Comparison of ENCODE assay signal across 1 cellular context in the genomic region with DNA sequence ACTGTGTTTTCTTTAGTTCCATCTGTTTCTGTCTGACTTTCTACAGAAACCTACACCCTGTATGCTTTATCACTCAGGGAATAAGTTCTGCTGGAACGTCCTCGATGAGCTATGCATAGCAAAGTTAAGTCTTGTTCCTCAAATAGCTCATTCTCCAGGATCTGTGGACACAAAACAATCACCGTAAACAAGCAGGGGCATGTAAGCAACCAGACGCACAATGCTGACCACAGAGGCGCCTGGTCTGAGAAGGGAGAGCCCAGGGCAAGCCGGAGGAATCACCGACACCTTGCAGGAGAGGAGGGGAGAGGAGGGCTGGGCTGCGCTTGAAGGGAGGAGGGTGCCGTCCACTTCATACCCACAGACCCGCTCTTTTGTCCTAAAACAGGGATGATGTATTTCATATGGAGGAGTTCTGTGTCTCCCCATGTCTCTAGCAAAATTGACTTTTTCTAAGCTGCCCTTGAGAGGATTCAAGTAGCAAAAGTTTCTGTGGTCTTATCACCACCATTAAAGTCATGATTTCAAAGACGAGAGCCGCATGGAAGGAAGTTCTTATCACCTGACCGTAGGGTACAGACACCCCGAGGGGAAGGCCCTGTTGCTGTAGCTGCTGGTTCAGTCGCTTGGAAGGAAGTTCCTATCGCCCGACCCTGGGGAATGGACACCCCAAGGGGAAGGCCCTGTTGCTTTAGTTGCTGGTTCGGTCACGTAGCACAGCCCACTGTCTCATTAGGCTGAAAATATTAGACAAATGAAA.
TF ChIP-seq lines count a peak whose summit lies in the region.

No MANE protein-coding gene starts in this region.

TF ChIP-seq in K562, 482 proteins besides CTCF, POLR2A, EP300 and RAD21 (continues in another document):
- TF ChIP-seq, protein P1, sequence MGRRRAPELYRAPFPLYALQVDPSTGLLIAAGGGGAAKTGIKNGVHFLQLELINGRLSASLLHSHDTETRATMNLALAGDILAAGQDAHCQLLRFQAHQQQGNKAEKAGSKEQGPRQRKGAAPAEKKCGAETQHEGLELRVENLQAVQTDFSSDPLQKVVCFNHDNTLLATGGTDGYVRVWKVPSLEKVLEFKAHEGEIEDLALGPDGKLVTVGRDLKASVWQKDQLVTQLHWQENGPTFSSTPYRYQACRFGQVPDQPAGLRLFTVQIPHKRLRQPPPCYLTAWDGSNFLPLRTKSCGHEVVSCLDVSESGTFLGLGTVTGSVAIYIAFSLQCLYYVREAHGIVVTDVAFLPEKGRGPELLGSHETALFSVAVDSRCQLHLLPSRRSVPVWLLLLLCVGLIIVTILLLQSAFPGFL (CRISPR knock-in tag; IDR thresholded peaks at IDR 0.05), result no peak
- TF ChIP-seq BRF1 (IDR thresholded peaks at IDR 0.05; ENCODE audit: borderline replicate concordance, extremely low read depth, insufficient read length) (no peak), ZFX (CRISPR knock-in tag; IDR thresholded peaks at IDR 0.05) (peak; percentile 70), ZNF354B (CRISPR knock-in tag; IDR thresholded peaks at IDR 0.05) (no peak), ARID1B (IDR thresholded peaks at IDR 0.05) (0 out of 2 replicates have a peak, but pooled peaks have one; percentile 8), RBM25 (IDR thresholded peaks at IDR 0.05; ENCODE audit: low read depth, low read length, severe bottlenecking) (no peak), NCOA1 (IDR thresholded peaks at IDR 0.05; ENCODE audit: low read depth) (no peak), RUNX1 (IDR thresholded peaks at IDR 0.05; ENCODE audit: low read depth) (no peak), HSF4 (CRISPR knock-in tag; IDR thresholded peaks at IDR 0.05; ENCODE audit: borderline replicate concordance) (no peak), ZNF707 (CRISPR knock-in tag; conservative IDR thresholded peaks at IDR 0.05) (no peak), RBM34 (IDR thresholded peaks at IDR 0.05; ENCODE audit: borderline replicate concordance, insufficient read depth, low read length) (no peak), NFRKB (IDR thresholded peaks at IDR 0.05; ENCODE audit: low read depth) (0 out of 2 replicates have a peak, but pooled peaks have one; percentile 35), CXXC5 (CRISPR knock-in tag; IDR thresholded peaks at IDR 0.05) (peak; percentile 58), ZNF583 (CRISPR knock-in tag; IDR thresholded peaks at IDR 0.05) (peak; percentile 72; the same call in 1 of the 2 replicates), TSC22D4 (tag; IDR thresholded peaks at IDR 0.05) (no peak), RNF2 (IDR thresholded peaks at IDR 0.05) (no peak), TARDBP (IDR thresholded peaks at IDR 0.05) (no peak), ZZZ3 (IDR thresholded peaks at IDR 0.05) (no peak), ZNF165 (CRISPR knock-in tag; IDR thresholded peaks at IDR 0.05; ENCODE audit: borderline replicate concordance) (0 out of 2 replicates have a peak, but pooled peaks have one; percentile 30), TRIM28 (IDR thresholded peaks at IDR 0.05) (0 out of 2 replicates have a peak, but pooled peaks have one; percentile 22), DMBX1 (CRISPR knock-in tag; IDR thresholded peaks at IDR 0.05; ENCODE audit: borderline replicate concordance) (peak; percentile 64; the same call in 1 of the 2 replicates), BCL6 (CRISPR knock-in tag; IDR thresholded peaks at IDR 0.05) (no peak), ARID2 (IDR thresholded peaks at IDR 0.05) (no peak), ZC3H4 (CRISPR knock-in tag; IDR thresholded peaks at IDR 0.05; ENCODE audit: borderline replicate concordance) (no peak)
- TF ChIP-seq, protein P2, sequence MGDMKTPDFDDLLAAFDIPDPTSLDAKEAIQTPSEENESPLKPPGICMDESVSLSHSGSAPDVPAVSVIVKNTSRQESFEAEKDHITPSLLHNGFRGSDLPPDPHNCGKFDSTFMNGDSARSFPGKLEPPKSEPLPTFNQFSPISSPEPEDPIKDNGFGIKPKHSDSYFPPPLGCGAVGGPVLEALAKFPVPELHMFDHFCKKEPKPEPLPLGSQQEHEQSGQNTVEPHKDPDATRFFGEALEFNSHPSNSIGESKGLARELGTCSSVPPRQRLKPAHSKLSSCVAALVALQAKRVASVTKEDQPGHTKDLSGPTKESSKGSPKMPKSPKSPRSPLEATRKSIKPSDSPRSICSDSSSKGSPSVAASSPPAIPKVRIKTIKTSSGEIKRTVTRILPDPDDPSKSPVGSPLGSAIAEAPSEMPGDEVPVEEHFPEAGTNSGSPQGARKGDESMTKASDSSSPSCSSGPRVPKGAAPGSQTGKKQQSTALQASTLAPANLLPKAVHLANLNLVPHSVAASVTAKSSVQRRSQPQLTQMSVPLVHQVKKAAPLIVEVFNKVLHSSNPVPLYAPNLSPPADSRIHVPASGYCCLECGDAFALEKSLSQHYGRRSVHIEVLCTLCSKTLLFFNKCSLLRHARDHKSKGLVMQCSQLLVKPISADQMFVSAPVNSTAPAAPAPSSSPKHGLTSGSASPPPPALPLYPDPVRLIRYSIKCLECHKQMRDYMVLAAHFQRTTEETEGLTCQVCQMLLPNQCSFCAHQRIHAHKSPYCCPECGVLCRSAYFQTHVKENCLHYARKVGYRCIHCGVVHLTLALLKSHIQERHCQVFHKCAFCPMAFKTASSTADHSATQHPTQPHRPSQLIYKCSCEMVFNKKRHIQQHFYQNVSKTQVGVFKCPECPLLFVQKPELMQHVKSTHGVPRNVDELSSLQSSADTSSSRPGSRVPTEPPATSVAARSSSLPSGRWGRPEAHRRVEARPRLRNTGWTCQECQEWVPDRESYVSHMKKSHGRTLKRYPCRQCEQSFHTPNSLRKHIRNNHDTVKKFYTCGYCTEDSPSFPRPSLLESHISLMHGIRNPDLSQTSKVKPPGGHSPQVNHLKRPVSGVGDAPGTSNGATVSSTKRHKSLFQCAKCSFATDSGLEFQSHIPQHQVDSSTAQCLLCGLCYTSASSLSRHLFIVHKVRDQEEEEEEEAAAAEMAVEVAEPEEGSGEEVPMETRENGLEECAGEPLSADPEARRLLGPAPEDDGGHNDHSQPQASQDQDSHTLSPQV (IDR thresholded peaks at IDR 0.05), result peak; percentile 72
- TF ChIP-seq, protein P3, sequence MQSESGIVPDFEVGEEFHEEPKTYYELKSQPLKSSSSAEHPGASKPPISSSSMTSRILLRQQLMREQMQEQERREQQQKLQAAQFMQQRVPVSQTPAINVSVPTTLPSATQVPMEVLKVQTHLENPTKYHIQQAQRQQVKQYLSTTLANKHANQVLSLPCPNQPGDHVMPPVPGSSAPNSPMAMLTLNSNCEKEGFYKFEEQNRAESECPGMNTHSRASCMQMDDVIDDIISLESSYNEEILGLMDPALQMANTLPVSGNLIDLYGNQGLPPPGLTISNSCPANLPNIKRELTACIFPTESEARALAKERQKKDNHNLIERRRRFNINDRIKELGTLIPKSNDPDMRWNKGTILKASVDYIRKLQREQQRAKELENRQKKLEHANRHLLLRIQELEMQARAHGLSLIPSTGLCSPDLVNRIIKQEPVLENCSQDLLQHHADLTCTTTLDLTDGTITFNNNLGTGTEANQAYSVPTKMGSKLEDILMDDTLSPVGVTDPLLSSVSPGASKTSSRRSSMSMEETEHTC (IDR thresholded peaks at IDR 0.05), result no peak
- TF ChIP-seq, protein P4, sequence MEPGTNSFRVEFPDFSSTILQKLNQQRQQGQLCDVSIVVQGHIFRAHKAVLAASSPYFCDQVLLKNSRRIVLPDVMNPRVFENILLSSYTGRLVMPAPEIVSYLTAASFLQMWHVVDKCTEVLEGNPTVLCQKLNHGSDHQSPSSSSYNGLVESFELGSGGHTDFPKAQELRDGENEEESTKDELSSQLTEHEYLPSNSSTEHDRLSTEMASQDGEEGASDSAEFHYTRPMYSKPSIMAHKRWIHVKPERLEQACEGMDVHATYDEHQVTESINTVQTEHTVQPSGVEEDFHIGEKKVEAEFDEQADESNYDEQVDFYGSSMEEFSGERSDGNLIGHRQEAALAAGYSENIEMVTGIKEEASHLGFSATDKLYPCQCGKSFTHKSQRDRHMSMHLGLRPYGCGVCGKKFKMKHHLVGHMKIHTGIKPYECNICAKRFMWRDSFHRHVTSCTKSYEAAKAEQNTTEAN (CRISPR knock-in tag; IDR thresholded peaks at IDR 0.05), result no peak
- TF ChIP-seq, protein P5, sequence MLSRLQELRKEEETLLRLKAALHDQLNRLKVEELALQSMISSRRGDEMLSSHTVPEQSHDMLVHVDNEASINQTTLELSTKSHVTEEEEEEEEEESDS (CRISPR knock-in tag; IDR thresholded peaks at IDR 0.05), result no peak
- TF ChIP-seq, protein P6, sequence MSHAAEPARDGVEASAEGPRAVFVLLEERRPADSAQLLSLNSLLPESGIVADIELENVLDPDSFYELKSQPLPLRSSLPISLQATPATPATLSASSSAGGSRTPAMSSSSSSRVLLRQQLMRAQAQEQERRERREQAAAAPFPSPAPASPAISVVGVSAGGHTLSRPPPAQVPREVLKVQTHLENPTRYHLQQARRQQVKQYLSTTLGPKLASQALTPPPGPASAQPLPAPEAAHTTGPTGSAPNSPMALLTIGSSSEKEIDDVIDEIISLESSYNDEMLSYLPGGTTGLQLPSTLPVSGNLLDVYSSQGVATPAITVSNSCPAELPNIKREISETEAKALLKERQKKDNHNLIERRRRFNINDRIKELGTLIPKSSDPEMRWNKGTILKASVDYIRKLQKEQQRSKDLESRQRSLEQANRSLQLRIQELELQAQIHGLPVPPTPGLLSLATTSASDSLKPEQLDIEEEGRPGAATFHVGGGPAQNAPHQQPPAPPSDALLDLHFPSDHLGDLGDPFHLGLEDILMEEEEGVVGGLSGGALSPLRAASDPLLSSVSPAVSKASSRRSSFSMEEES (CRISPR knock-in tag; IDR thresholded peaks at IDR 0.05), result peak; percentile 6; the same call in 1 of the 2 replicates
- TF ChIP-seq, protein P7, sequence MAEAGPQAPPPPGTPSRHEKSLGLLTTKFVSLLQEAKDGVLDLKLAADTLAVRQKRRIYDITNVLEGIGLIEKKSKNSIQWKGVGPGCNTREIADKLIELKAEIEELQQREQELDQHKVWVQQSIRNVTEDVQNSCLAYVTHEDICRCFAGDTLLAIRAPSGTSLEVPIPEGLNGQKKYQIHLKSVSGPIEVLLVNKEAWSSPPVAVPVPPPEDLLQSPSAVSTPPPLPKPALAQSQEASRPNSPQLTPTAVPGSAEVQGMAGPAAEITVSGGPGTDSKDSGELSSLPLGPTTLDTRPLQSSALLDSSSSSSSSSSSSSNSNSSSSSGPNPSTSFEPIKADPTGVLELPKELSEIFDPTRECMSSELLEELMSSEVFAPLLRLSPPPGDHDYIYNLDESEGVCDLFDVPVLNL (CRISPR knock-in tag; IDR thresholded peaks at IDR 0.05; ENCODE audit: low read depth), result no peak
- TF ChIP-seq, protein P8, sequence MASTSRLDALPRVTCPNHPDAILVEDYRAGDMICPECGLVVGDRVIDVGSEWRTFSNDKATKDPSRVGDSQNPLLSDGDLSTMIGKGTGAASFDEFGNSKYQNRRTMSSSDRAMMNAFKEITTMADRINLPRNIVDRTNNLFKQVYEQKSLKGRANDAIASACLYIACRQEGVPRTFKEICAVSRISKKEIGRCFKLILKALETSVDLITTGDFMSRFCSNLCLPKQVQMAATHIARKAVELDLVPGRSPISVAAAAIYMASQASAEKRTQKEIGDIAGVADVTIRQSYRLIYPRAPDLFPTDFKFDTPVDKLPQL (IDR thresholded peaks at IDR 0.05; ENCODE audit: extremely low read depth, insufficient read length), result no peak
- TF ChIP-seq, protein P9, sequence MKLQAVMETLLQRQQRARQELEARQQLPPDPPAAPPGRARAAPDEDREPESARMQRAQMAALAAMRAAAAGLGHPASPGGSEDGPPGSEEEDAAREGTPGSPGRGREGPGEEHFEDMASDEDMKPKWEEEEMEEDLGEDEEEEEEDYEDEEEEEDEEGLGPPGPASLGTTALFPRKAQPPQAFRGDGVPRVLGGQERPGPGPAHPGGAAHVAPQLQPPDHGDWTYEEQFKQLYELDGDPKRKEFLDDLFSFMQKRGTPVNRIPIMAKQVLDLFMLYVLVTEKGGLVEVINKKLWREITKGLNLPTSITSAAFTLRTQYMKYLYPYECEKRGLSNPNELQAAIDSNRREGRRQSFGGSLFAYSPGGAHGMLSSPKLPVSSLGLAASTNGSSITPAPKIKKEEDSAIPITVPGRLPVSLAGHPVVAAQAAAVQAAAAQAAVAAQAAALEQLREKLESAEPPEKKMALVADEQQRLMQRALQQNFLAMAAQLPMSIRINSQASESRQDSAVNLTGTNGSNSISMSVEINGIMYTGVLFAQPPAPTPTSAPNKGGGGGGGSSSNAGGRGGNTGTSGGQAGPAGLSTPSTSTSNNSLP (IDR thresholded peaks at IDR 0.05; ENCODE audit: borderline replicate concordance, low read depth, low read length), result no peak
- TF ChIP-seq, protein P10, sequence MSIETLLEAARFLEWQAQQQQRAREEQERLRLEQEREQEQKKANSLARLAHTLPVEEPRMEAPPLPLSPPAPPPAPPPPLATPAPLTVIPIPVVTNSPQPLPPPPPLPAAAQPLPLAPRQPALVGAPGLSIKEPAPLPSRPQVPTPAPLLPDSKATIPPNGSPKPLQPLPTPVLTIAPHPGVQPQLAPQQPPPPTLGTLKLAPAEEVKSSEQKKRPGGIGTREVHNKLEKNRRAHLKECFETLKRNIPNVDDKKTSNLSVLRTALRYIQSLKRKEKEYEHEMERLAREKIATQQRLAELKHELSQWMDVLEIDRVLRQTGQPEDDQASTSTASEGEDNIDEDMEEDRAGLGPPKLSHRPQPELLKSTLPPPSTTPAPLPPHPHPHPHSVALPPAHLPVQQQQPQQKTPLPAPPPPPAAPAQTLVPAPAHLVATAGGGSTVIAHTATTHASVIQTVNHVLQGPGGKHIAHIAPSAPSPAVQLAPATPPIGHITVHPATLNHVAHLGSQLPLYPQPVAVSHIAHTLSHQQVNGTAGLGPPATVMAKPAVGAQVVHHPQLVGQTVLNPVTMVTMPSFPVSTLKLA (conservative IDR thresholded peaks at IDR 0.05), result no peak
- TF ChIP-seq, protein P11, sequence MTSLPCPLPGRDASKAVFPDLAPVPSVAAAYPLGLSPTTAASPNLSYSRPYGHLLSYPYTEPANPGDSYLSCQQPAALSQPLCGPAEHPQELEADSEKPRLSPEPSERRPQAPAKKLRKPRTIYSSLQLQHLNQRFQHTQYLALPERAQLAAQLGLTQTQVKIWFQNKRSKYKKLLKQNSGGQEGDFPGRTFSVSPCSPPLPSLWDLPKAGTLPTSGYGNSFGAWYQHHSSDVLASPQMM (CRISPR knock-in tag; IDR thresholded peaks at IDR 0.05), result no peak
- TF ChIP-seq, protein P12, sequence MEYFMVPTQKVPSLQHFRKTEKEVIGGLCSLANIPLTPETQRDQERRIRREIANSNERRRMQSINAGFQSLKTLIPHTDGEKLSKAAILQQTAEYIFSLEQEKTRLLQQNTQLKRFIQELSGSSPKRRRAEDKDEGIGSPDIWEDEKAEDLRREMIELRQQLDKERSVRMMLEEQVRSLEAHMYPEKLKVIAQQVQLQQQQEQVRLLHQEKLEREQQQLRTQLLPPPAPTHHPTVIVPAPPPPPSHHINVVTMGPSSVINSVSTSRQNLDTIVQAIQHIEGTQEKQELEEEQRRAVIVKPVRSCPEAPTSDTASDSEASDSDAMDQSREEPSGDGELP (CRISPR knock-in tag; IDR thresholded peaks at IDR 0.05; ENCODE audit: borderline replicate concordance), result peak; percentile 24; the same call in 1 of the 2 replicates
